8 cellular contexts compared by ENCODE assay signal in genomic region chr11:68003846-68004550, GRCh38. TPM values are rescaled to one million over a fixed set of nuclear protein-coding genes. Genes with fewer than 3 reads are reported as not detected.
DNase-seq lines count a peak whose midpoint lies in the region; ATAC-seq and TF ChIP-seq lines count a peak whose summit lies in the region.

A gene with protein sequence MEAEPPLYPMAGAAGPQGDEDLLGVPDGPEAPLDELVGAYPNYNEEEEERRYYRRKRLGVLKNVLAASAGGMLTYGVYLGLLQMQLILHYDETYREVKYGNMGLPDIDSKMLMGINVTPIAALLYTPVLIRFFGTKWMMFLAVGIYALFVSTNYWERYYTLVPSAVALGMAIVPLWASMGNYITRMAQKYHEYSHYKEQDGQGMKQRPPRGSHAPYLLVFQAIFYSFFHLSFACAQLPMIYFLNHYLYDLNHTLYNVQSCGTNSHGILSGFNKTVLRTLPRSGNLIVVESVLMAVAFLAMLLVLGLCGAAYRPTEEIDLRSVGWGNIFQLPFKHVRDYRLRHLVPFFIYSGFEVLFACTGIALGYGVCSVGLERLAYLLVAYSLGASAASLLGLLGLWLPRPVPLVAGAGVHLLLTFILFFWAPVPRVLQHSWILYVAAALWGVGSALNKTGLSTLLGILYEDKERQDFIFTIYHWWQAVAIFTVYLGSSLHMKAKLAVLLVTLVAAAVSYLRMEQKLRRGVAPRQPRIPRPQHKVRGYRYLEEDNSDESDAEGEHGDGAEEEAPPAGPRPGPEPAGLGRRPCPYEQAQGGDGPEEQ (minus strand): TSS chr11:68004097. CDS start chr11:68004043, 54 bp downstream.

- TF ChIP-seq EP300 in gastroesophageal sphincter (IDR thresholded peaks at IDR 0.05) = no peak

- peak; percentile 94 for DNase-seq in AG20443 (ENCODE audit: low spot score)
- DNase-seq in HL-60 (ENCODE audit: low read depth in 1 of 2, low spot score in 1 of 2) = peak; percentile 91 to 95
- peak; percentile 17 for DNase-seq in SIG-M5 (lab: John Stamatoyannopoulos, UW)
- peak; percentile 65 for DNase-seq in activated gamma-delta T cell (lab: John Stamatoyannopoulos, UW)
- peak; percentile 99 for DNase-seq in osteoblast (ENCODE audit: insufficient read length, low spot score, missing footprints)

- peak within 1 kb of the TSS; percentile 77 for H3K27ac ChIP-seq in HL-60 (replicated peaks)
- H3K27ac ChIP-seq in gastroesophageal sphincter = peak within 1 kb of the TSS in 3 of 4 donors; percentile 72 to 80 (median 73)
- no peak within 1 kb of the TSS for H3K27ac ChIP-seq in osteoblast (ENCODE audit: low read depth, low read length)
- peak within 1 kb of the TSS; percentile 48 for H3K27ac ChIP-seq in thymus (ENCODE audit: low read depth)

- no peak for TF ChIP-seq CTCF in HL-60 (IDR thresholded peaks at IDR 0.05; ENCODE audit: insufficient read depth, low read length)
- TF ChIP-seq CTCF in gastroesophageal sphincter (IDR thresholded peaks at IDR 0.05) = no peak
- TF ChIP-seq CTCF in osteoblast (IDR thresholded peaks at IDR 0.05; ENCODE audit: extremely low read depth, low read depth, low read length) = no peak

- no peaks in the 10 kb centered on the region for H3K36me3 ChIP-seq in gastroesophageal sphincter
- H3K36me3 ChIP-seq in osteoblast (ENCODE audit: insufficient read depth, low read length) = no peaks in the 10 kb centered on the region
- no peaks in the 10 kb centered on the region for H3K36me3 ChIP-seq in thymus (ENCODE audit: control insufficient read depth, insufficient read depth)

- H3K4me2 ChIP-seq in osteoblast (ENCODE audit: insufficient read depth, low read length) = peak within 1 kb of the TSS; percentile 79

- H2AFZ ChIP-seq in osteoblast (ENCODE audit: low read length) = peak within 1 kb of the TSS; percentile 72

- TF ChIP-seq POLR2A in gastroesophageal sphincter (IDR thresholded peaks at IDR 0.05) = peak; percentile 39 to 69

- H3K79me2 ChIP-seq in osteoblast (ENCODE audit: insufficient read depth, low read length) = no peaks in the 10 kb centered on the region

- 0 to 10% methylated on average over 1 to 2 of the region's 64 CpGs for WGBS in gastroesophageal sphincter (ENCODE audit: low coverage in 1 of 2), 2 donors
- 5% methylated on average over 64 of the region's 64 CpGs for WGBS in thymus

- no peaks in the 10 kb centered on the region for H3K9me3 ChIP-seq in gastroesophageal sphincter
- no peaks in the 10 kb centered on the region for H3K9me3 ChIP-seq in osteoblast (ENCODE audit: low read depth, low read length)
- H3K9me3 ChIP-seq in thymus (ENCODE audit: control insufficient read depth) = no peaks in the 10 kb centered on the region

- H3K4me3 ChIP-seq in HL-60 (replicated peaks; ENCODE audit: insufficient read depth, low read length) = peak within 1 kb of the TSS; percentile 73
- H3K4me3 ChIP-seq in gastroesophageal sphincter = peak within 1 kb of the TSS; percentile 42 to 91
- H3K4me3 ChIP-seq in osteoblast (ENCODE audit: insufficient read depth, low read length) = peak within 1 kb of the TSS; percentile 74
- H3K4me3 ChIP-seq in thymus (ENCODE audit: low read length) = peak within 1 kb of the TSS; percentile 60

- H3K27me3 ChIP-seq in HL-60 (ENCODE audit: insufficient read depth, poor library complexity, severe bottlenecking) = no peaks in the 10 kb centered on the region
- no peaks in the 10 kb centered on the region for H3K27me3 ChIP-seq in gastroesophageal sphincter
- no peaks in the 10 kb centered on the region for H3K27me3 ChIP-seq in osteoblast (ENCODE audit: insufficient read depth, low read length)
- peaks cover 23% of the 10 kb centered on the region for H3K27me3 ChIP-seq in thymus (ENCODE audit: control insufficient read depth, insufficient read depth)

- peaks cover 0 to 27% (median 0%) of the 10 kb centered on the region in 3 donors for H3K4me1 ChIP-seq in gastroesophageal sphincter
- peaks cover 3% of the 10 kb centered on the region for H3K4me1 ChIP-seq in osteoblast (ENCODE audit: insufficient read depth, low read length)
- H3K4me1 ChIP-seq in thymus (ENCODE audit: control insufficient read depth, insufficient read depth, low read length) = peaks cover 10% of the 10 kb centered on the region

- H4K20me1 ChIP-seq in osteoblast (ENCODE audit: insufficient read depth, low read length) = no peaks in the 10 kb centered on the region

- ATAC-seq in GM19043 (IDR thresholded peaks at IDR 0.05; ENCODE audit: low read depth, unreplicated experiment) = peak; percentile 48
- peak; percentile 93 for ATAC-seq in gastroesophageal sphincter

RNA-seq across cellular contexts. Expression of the gene that starts here (rescaled TPM):
- total RNA-seq in gastroesophageal sphincter (10 to 100 TPM; 12.6 to 33.0 (median 26.1) TPM), osteoblast (36.5 and 39.8 TPM in 2 replicates)
- 30.8 TPM for polyA plus RNA-seq in thymus

Comparison
In these comparisons a context has a peak if more than half of its experiments do, and no peak if none do; other contexts are left out.
1. DNase-seq: peak in every context shown above with its lines; median percentile 99 in osteoblast; 94 in AG20443; 93 in HL-60; 65 in activated gamma-delta T cell; 17 in SIG-M5.